ENCODE assay signal across 8 cellular contexts in genomic region chr18:80257579-80258543, GRCh38. TPM values are rescaled to one million over a fixed set of nuclear protein-coding genes. Genes with fewer than 3 reads are reported as not detected.
DNase-seq lines count a peak whose midpoint lies in the region; ATAC-seq and TF ChIP-seq lines count a peak whose summit lies in the region.
"Not testable (repeated sequence)": the region's sequence is repeated elsewhere in the genome, so short reads cannot be mapped to it uniquely, and the experiment has no call there.

No MANE protein-coding gene starts in this region.

- H3K36me3 ChIP-seq in Caco-2 (ENCODE audit: control insufficient read depth, insufficient read depth, low read length); left lung: not testable (repeated sequence)

- not testable (repeated sequence) for H3K4me1 ChIP-seq in Caco-2, left lung

- H3K4me1 Mint-ChIP-seq in Caco-2 (ENCODE audit: low read depth, unreplicated experiment); T-helper 2 cell treated with Interferon-gamma antibody and Interleukin-4, amounts not matched to agents 5 μg/mL and 100 μg/mL, for 36 hours (ENCODE audit: low read depth): not testable (repeated sequence)

- H3K27ac Mint-ChIP-seq in Caco-2 (ENCODE audit: unreplicated experiment); T-helper 2 cell treated with Interferon-gamma antibody and Interleukin-4, amounts not matched to agents 5 μg/mL and 100 μg/mL, for 36 hours: not testable (repeated sequence)

- peaks cover 12% of the 10 kb centered on the region for H3K9me3 Mint-ChIP-seq in Caco-2 (ENCODE audit: unreplicated experiment)
- H3K9me3 Mint-ChIP-seq in T-helper 2 cell treated with Interferon-gamma antibody and Interleukin-4, amounts not matched to agents 5 μg/mL and 100 μg/mL, for 36 hours, result not testable (repeated sequence)

- intact Hi-C loops in Caco-2 (cut with micrococcal nuclease; ENCODE audit: unreplicated experiment); left lung (cut with DNase I): not testable (repeated sequence)

- TF ChIP-seq CTCF in Caco-2 (IDR thresholded peaks at IDR 0.05; ENCODE audit: insufficient read depth in 1 of 2, low read depth in 1 of 2, low read length in 1 of 2, severe bottlenecking in 1 of 2, unreplicated experiment in 1 of 2) (peak; percentile 38 to 52), epithelial cell of proximal tubule (conservative IDR thresholded peaks at IDR 0.05; ENCODE audit: low read depth, low read length) (peak; percentile 87), left lung (IDR thresholded peaks at IDR 0.05) (peak; percentile 76 to 78)

- H3K4me3 Mint-ChIP-seq in Caco-2 (ENCODE audit: unreplicated experiment); T-helper 2 cell treated with Interferon-gamma antibody and Interleukin-4, amounts not matched to agents 5 μg/mL and 100 μg/mL, for 36 hours: not testable (repeated sequence)

- peak; percentile 66 for ATAC-seq in left lung

- POLR2A ChIA-PET in Caco-2 (lab: Charles Lee), result not testable (repeated sequence)

- DNase-seq in Caco-2 (peak; percentile 56 to 62), HT1080 (ENCODE audit: low read depth) (peak; percentile 71), epithelial cell of proximal tubule (ENCODE audit: low read depth) (peak; percentile 16), left lung (peak; percentile 62 to 83), retina (peak; percentile 46), stromal cell of bone marrow (ENCODE audit: low read depth) (peak; percentile 19)
- peak; percentile 38 for DNase-seq in T-helper 2 cell treated with Interferon-gamma antibody and Interleukin-4, amounts not matched to agents 5 μg/mL and 100 μg/mL, for 36 hours (ENCODE audit: low spot score)
- DNase-seq in activated naive CD4-positive, alpha-beta T cell treated with Interleukin-2 at 50 U/mL for 16 hours, result peak; percentile 69

- BruUV-seq in Caco-2 (replicated peaks; lab: Mats Ljungman, UMichigan), result not testable (repeated sequence)

- not testable (repeated sequence) for H3K36me3 Mint-ChIP-seq in Caco-2 (ENCODE audit: insufficient read depth, unreplicated experiment); T-helper 2 cell treated with Interferon-gamma antibody and Interleukin-4, amounts not matched to agents 5 μg/mL and 100 μg/mL, for 36 hours (ENCODE audit: low read depth)

- H3K9me3 ChIP-seq in Caco-2, left lung: not testable (repeated sequence)

- not testable (repeated sequence) for H3K27ac ChIP-seq in left lung

- H3K27me3 Mint-ChIP-seq in Caco-2 (ENCODE audit: insufficient read depth, unreplicated experiment); T-helper 2 cell treated with Interferon-gamma antibody and Interleukin-4, amounts not matched to agents 5 μg/mL and 100 μg/mL, for 36 hours (ENCODE audit: low read depth): not testable (repeated sequence)

- CTCF ChIA-PET in Caco-2 (lab: Charles Lee), result not testable (repeated sequence)

- not testable (repeated sequence) for H3K27me3 ChIP-seq in Caco-2 (replicated peaks; ENCODE audit: control insufficient read depth, insufficient read depth, low read length); left lung

- not testable (repeated sequence) for H3K4me3 ChIP-seq in Caco-2 (ENCODE audit: low read depth, low read length); epithelial cell of proximal tubule (ENCODE audit: low read depth, low read length); left lung

RNA-seq across cellular contexts. Expression of gene PARD6G, which starts 10.5 kb away (rescaled TPM):
- total RNA-seq in Caco-2 (2022) (1.0 and 1.3 TPM in 2 replicates), epithelial cell of proximal tubule (3.0 and 3.6 TPM in 2 replicates), left lung (1 to 10 TPM; 6.9 to 7.1 TPM)
- 3.3 and 3.9 TPM in 2 replicates for total RNA-seq in HT1080 (2014; rRNA removed; shearing (Covaris generic))
- 2.6 and 3.7 TPM in 2 replicates for polyA plus RNA-seq in HT1080 (2015; cell fraction: cytosol; rRNA removed)
- 1.0 and 1.4 TPM in 2 replicates for polyA plus RNA-seq in HT1080 (2015; cell fraction: nucleus; rRNA removed)

Comparison
In these comparisons a context has a peak if more than half of its experiments do, and no peak if none do; other contexts are left out.
1. DNase-seq: peak in every context shown above with its lines; median percentile 72 in left lung; 71 in HT1080; 69 in activated naive CD4-positive, alpha-beta T cell treated with Interleukin-2 at 50 U/mL for 16 hours; 59 in Caco-2; 46 in retina; 38 in T-helper 2 cell treated with Interferon-gamma antibody and Interleukin-4, amounts not matched to agents 5 μg/mL and 100 μg/mL, for 36 hours; 19 in stromal cell of bone marrow; 16 in epithelial cell of proximal tubule.